In genomic region chr11:76291576-76292526, GRCh38 we compare ENCODE assay signal across 15 cellular contexts.
DNase-seq lines count a peak whose midpoint lies in the region; ATAC-seq, FAIRE-seq and TF ChIP-seq lines count a peak whose summit lies in the region.
"Had no signal": no experiment of that assay in that cellular context is flagged by ENCODE, and none has a peak within 500 bp of the region (broad histone marks: within the 10 kb centered on the region; RNA-seq: fewer than 3 reads in every experiment).

No MANE protein-coding gene starts in this region.

- no peak for ATAC-seq in HG03521 (IDR thresholded peaks at IDR 0.05; ENCODE audit: unreplicated experiment)
- ATAC-seq: stimulated activated effector memory CD8-positive, alpha-beta T cell treated with anti-CD3 and anti-CD28 coated beads, Interleukin-12 subunit alpha, Interleukin-12 subunit beta, amount 100 ng/mL, for 72 hours had no signal

- H3K27ac ChIP-seq in RWPE1: no peak overlapping the region

- CTCF ChIA-PET in RWPE1 (lab: Yijun Ruan, JAX): interaction anchor here (0.6 kb wide), 1 partner anchor 569 kb away, joined by 3 read pairs; no protein-coding TSS in a partner anchor

- TF ChIP-seq CTCF in RWPE1 (conservative IDR thresholded peaks at IDR 0.05; ENCODE audit: low read depth): no peak

- POLR2A ChIA-PET in RWPE1 (lab: Yijun Ruan, JAX; ENCODE audit: low non-redundant PET): no interaction called here

- FAIRE-seq in GM19239 (lab: Jason Lieb, UNC): peak; percentile 64
- FAIRE-seq: bronchial epithelial cell had no signal

- peak; percentile 95 for DNase-seq in COLO668 (lab: John Stamatoyannopoulos, UW; ENCODE audit: unreplicated experiment)
- DNase-seq in GM19239 (ENCODE audit: insufficient read length, low spot score): no peak
- DNase-seq in NCI-H748 treated with DMSO at 0.1 percent for 48 hours (lab: John Stamatoyannopoulos, UW): peak; percentile 22
- DNase-seq in kidney glomerular epithelial cell (lab: John Stamatoyannopoulos, UW): peak; percentile 43
- DNase-seq in germinal center (ENCODE audit: low spot score): no peak
- no peak for DNase-seq in NCI-H2081 treated with DMSO at 0.1 percent for 48 hours (lab: John Stamatoyannopoulos, UW)
- no peak for DNase-seq in RWPE1 (ENCODE audit: low spot score)
- DNase-seq: activated CD4-positive, alpha-beta T cell treated with anti-CD3 and anti-CD28 coated beads, Interleukin-2, amount 10 ng/mL, durations not matched to agents 7 days and 5 days; activated effector memory CD4-positive, alpha-beta T cell treated with Interleukin-2 at 50 U/mL for 16 hours; NCI-H524 treated with DMSO at 0.1 percent for 48 hours; posterior cingulate gyrus; stimulated activated CD4-positive, alpha-beta T cell treated with anti-CD3 and anti-CD28 coated beads, Interleukin-2, amount 100 ng/mL, for 24 hours had no signal

Comparison
In these comparisons a context has a peak if more than half of its experiments do, and no peak if none do; other contexts are left out.
1. DNase-seq: peak in COLO668 (single experiment), NCI-H748 treated with DMSO at 0.1 percent for 48 hours (single experiment) and kidney glomerular epithelial cell (single experiment); none in GM19239 (single experiment), germinal center (single experiment), NCI-H2081 treated with DMSO at 0.1 percent for 48 hours (single experiment) and RWPE1 (single experiment).